Comparison of ENCODE assay signal across 23 cellular contexts in the genomic region with DNA sequence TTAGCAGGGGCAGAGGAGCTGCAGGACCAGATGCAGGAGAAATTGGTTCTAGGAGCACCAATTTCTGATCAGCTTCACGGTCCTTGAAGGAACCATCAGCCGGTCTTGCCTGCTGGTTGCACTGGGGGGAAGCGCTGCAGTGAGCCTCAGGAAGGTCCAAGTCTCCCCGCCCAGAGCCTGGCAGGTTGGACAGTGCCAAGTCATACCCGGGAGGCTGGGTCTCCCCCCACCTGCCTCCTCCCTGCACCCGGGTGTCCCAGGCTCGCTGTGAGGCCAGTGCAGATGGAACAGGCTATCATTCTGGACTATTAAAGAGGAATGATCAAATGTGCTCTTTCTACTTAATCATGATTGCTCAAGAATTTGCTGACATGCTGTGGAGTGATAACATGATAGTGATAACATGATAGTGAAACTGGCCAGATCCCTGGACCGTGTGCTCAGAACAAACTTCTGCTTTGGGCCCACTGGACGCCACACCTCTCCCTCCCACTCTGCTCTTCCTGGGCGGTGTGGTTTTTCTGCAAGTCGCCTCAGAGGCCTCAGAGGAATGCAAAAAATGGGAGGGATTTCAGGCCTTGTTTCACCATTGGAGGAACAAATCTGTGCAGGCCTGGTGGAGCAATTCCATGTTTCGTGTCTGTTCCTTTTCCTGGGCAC.
DNase-seq lines count a peak whose midpoint lies in the region; ATAC-seq, FAIRE-seq and TF ChIP-seq lines count a peak whose summit lies in the region.
"Had no signal": no experiment of that assay in that cellular context is flagged by ENCODE, and none has a peak within 500 bp of the region (broad histone marks: within the 10 kb centered on the region; RNA-seq: fewer than 3 reads in every experiment).

No MANE protein-coding gene starts in this region.

- no TSS peak for BruUV-seq in GM12878 (replicated peaks; lab: Mats Ljungman, UMichigan)

- SMC1A ChIA-PET in GM12878 (lab: Charles Lee; ENCODE audit: uncharacterized antibody, unreplicated experiment): interaction anchor here (1.0 kb wide), 1 partner anchor 12 kb away, joined by 3 read pairs; no protein-coding TSS in a partner anchor

- no peak overlapping the region for H3K27ac Mint-ChIP-seq in activated CD4-positive, alpha-beta memory T cell treated with anti-CD3 and anti-CD28 coated beads for 36 hours
- H3K27ac Mint-ChIP-seq: CD8-positive, alpha-beta memory T cell; IgD-negative memory B cell had no signal

- no peaks in the 10 kb centered on the region for H3K36me3 ChIP-seq in cardiac muscle cell
- no peaks in the 10 kb centered on the region for H3K36me3 ChIP-seq in GM12878 (ENCODE audit: control insufficient read depth in 2 of 2, insufficient read depth in 2 of 2, low read length in 1 of 2)
- no peaks in the 10 kb centered on the region for H3K36me3 ChIP-seq in tibial artery
- H3K36me3 ChIP-seq in tibial nerve: no peaks in the 10 kb centered on the region

- no peaks in the 10 kb centered on the region for H4K20me1 ChIP-seq in GM12878 (ENCODE audit: control insufficient read depth, insufficient read depth)

- H3K9me3 ChIP-seq in cardiac muscle cell (ENCODE audit: low read depth) (no peaks in the 10 kb centered on the region), GM12878 (replicated peaks; ENCODE audit: control insufficient read depth, insufficient read depth, low read length) (no peaks in the 10 kb centered on the region; the same call in 2 of the 3 replicates), tibial artery (peaks cover 0 to 6% (median 0%) of the 10 kb centered on the region in 3 donors), tibial nerve (peaks cover 0 to 10% (median 0%) of the 10 kb centered on the region in 4 donors)

- H3K4me2 ChIP-seq in GM12878 (ENCODE audit: control insufficient read depth, insufficient read depth): no peak overlapping the region
- H3K4me2 ChIP-seq: PC-9 had no signal

- H3K4me1 ChIP-seq in cardiac muscle cell (ENCODE audit: low read depth): peaks cover 18% of the 10 kb centered on the region
- H3K4me1 ChIP-seq in GM12878 (ENCODE audit: control insufficient read depth, insufficient read depth, low read length): no peaks in the 10 kb centered on the region
- H3K4me1 ChIP-seq in tibial artery: no peaks in the 10 kb centered on the region
- no peaks in the 10 kb centered on the region for H3K4me1 ChIP-seq in tibial nerve

- no peak for FAIRE-seq in GM12878 (lab: Jason Lieb, UNC)
- FAIRE-seq: D721Med, GM12892, H1 had no signal

- no peak overlapping the region for H3K27ac ChIP-seq in cardiac muscle cell
- H3K27ac ChIP-seq in GM12878 (ENCODE audit: control insufficient read depth, insufficient read depth): no peak overlapping the region
- H3K27ac ChIP-seq in tibial artery: no peak overlapping the region
- no peak overlapping the region for H3K27ac ChIP-seq in tibial nerve
- H3K27ac ChIP-seq: 22Rv1, PC-9 had no signal

- H2AFZ ChIP-seq in GM12878 (ENCODE audit: control insufficient read depth, low read depth, low read length): no peak overlapping the region
- H2AFZ ChIP-seq: PC-9 had no signal

- TF ChIP-seq POLR2A in GM12878 (IDR thresholded peaks at IDR 0.05; ENCODE audit: low read depth, low read length) (no peak), tibial nerve (IDR thresholded peaks at IDR 0.05) (no peak)

- no peaks in the 10 kb centered on the region for H3K4me1 Mint-ChIP-seq in activated CD4-positive, alpha-beta memory T cell treated with anti-CD3 and anti-CD28 coated beads for 36 hours (ENCODE audit: low read depth)
- H3K4me1 Mint-ChIP-seq: CD8-positive, alpha-beta memory T cell had no signal

- RAD21 ChIA-PET in GM12878 (lab: Charles Lee; ENCODE audit: unreplicated experiment): interaction anchor here (1.2 kb wide), 1 partner anchor 12 kb away, joined by 3 read pairs; no protein-coding TSS in a partner anchor

- WGBS in GM12878 (ENCODE audit: insufficient coverage, insufficient replicate concordance, low lambda C conversion rate, missing lambda C conversion rate): 26% methylated on average over 12 of the region's 12 CpGs
- 76 to 77% methylated on average over 10 to 12 of the region's 12 CpGs for WGBS in tibial nerve, 2 donors

- CTCF ChIA-PET in GM12878 (lab: Yijun Ruan, JAX): interaction anchor here (1.1 to 1.3 kb wide), 2 partner anchors 15 to 383 kb away, joined by 3 to 5 read pairs; no protein-coding TSS in a partner anchor
- CTCF ChIA-PET in activated CD4-positive, alpha-beta memory T cell treated with anti-CD3 and anti-CD28 coated beads for 36 hours (lab: Charles Lee): no interaction called here

- H3K36me3 Mint-ChIP-seq in activated CD4-positive, alpha-beta memory T cell treated with anti-CD3 and anti-CD28 coated beads for 36 hours: no peaks in the 10 kb centered on the region
- H3K36me3 Mint-ChIP-seq: CD8-positive, alpha-beta memory T cell; IgD-negative memory B cell had no signal

- in situ Hi-C loops in GM12878 (cut with MboI): no loop called here

- no peaks in the 10 kb centered on the region for H3K79me2 ChIP-seq in GM12878 (ENCODE audit: control insufficient read depth, insufficient read depth, low read length)

- POLR2A ChIA-PET in GM12878 (lab: Charles Lee): no interaction called here
- POLR2A ChIA-PET in activated CD4-positive, alpha-beta memory T cell treated with anti-CD3 and anti-CD28 coated beads for 36 hours (lab: Charles Lee): no interaction called here

- H3K27me3 Mint-ChIP-seq in activated CD4-positive, alpha-beta memory T cell treated with anti-CD3 and anti-CD28 coated beads for 36 hours: no peaks in the 10 kb centered on the region

- no peaks in the 10 kb centered on the region for H3K9me3 Mint-ChIP-seq in activated CD4-positive, alpha-beta memory T cell treated with anti-CD3 and anti-CD28 coated beads for 36 hours
- H3K9me3 Mint-ChIP-seq: CD8-positive, alpha-beta memory T cell had no signal

- ATAC-seq in Right ventricle myocardium inferior: no peak
- ATAC-seq in GM12878: peak; percentile 18; the same call in 2 of the 3 replicates
- ATAC-seq in GM21515 (IDR thresholded peaks at IDR 0.05; ENCODE audit: unreplicated experiment): no peak

- H3K27me3 ChIP-seq in cardiac muscle cell (no peaks in the 10 kb centered on the region), GM12878 (replicated peaks in 1 of 2; ENCODE audit: control insufficient read depth in 2 of 2, insufficient read depth in 2 of 2, low read length in 1 of 2) (peaks cover 0 to 7% of the 10 kb centered on the region in 2 experiments; a peak in 3 of 4 replicates), tibial artery (peaks cover 0 to 23% of the 10 kb centered on the region in 2 donors), tibial nerve (no peaks in the 10 kb centered on the region)

- no peak for TF ChIP-seq EP300 in GM12878 (IDR thresholded peaks at IDR 0.05; ENCODE audit: borderline replicate concordance in 1 of 2, control insufficient read depth in 1 of 2, low read depth in 2 of 2, low read length in 2 of 2)
- no peak for TF ChIP-seq EP300 in tibial nerve (IDR thresholded peaks at IDR 0.05)

- no peak overlapping the region for H3K9ac ChIP-seq in GM12878 (ENCODE audit: control insufficient read depth, insufficient read depth, low read length)

- peak; percentile 19 to 63 for DNase-seq in cardiac muscle cell (ENCODE audit: low read depth in 1 of 2, low spot score in 1 of 2)
- DNase-seq in Right ventricle myocardium inferior (ENCODE audit: missing footprints): no peak
- no peak for DNase-seq in GM12878 (ENCODE audit: low read depth, low spot score)
- peak; percentile 59 for DNase-seq in iris pigment epithelial cell (ENCODE audit: low read depth)
- DNase-seq in tibial artery: no peak
- no peak for DNase-seq in activated CD4-positive, alpha-beta memory T cell treated with anti-CD3 and anti-CD28 coated beads for 36 hours
- DNase-seq in tibial nerve (ENCODE audit: low spot score in 2 of 2): no peak
- DNase-seq: CD8-positive, alpha-beta memory T cell; DND-41; GDM1; Kasumi-1; NCI-H1417 treated with DMSO at 0.1 percent for 48 hours; NCI-H2029; NCI-H2171; NCI-H510A; NCI-H82; PC-9 had no signal

- TF ChIP-seq RAD21 in GM12878 (IDR thresholded peaks at IDR 0.05; ENCODE audit: insufficient read depth, low read depth, low read length): no peak

- intact Hi-C loops in Right ventricle myocardium inferior (cut with DNase I) (no loop called here), GM12878 (cut with micrococcal nuclease; ENCODE audit: unreplicated experiment) (no loop called here), tibial artery (cut with DNase I; ENCODE audit: low total_unique reads) (no loop called here)
- intact Hi-C loops in activated CD4-positive, alpha-beta memory T cell treated with anti-CD3 and anti-CD28 coated beads for 36 hours (cut with micrococcal nuclease): no loop called here

- no peak overlapping the region for H3K4me3 Mint-ChIP-seq in activated CD4-positive, alpha-beta memory T cell treated with anti-CD3 and anti-CD28 coated beads for 36 hours
- H3K4me3 Mint-ChIP-seq: CD8-positive, alpha-beta memory T cell; IgD-negative memory B cell had no signal

- H3K4me3 ChIP-seq in cardiac muscle cell (no peak overlapping the region), GM12878 (no peak overlapping the region), tibial artery (no peak overlapping the region), tibial nerve (no peak overlapping the region)
- H3K4me3 ChIP-seq: PC-9 had no signal

- no peak for TF ChIP-seq CTCF in cardiac muscle cell (IDR thresholded peaks at IDR 0.05; ENCODE audit: low read depth, low read length)
- no peak for TF ChIP-seq CTCF in GM12878 (IDR thresholded peaks at IDR 0.05 in 2 of 3, conservative IDR thresholded peaks at IDR 0.05 in 1 of 3; ENCODE audit: control insufficient read depth in 2 of 3, extremely low read depth in 1 of 3, insufficient read depth in 1 of 3, low read depth in 3 of 3, low read length in 3 of 3)
- no peak for TF ChIP-seq CTCF in tibial artery (IDR thresholded peaks at IDR 0.05)
- TF ChIP-seq CTCF in tibial nerve (IDR thresholded peaks at IDR 0.05): no peak

TF ChIP-seq in GM12878, 131 proteins besides CTCF, POLR2A, EP300 and RAD21:
- TF ChIP-seq, protein P1, sequence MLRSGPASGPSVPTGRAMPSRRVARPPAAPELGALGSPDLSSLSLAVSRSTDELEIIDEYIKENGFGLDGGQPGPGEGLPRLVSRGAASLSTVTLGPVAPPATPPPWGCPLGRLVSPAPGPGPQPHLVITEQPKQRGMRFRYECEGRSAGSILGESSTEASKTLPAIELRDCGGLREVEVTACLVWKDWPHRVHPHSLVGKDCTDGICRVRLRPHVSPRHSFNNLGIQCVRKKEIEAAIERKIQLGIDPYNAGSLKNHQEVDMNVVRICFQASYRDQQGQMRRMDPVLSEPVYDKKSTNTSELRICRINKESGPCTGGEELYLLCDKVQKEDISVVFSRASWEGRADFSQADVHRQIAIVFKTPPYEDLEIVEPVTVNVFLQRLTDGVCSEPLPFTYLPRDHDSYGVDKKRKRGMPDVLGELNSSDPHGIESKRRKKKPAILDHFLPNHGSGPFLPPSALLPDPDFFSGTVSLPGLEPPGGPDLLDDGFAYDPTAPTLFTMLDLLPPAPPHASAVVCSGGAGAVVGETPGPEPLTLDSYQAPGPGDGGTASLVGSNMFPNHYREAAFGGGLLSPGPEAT (IDR thresholded peaks at IDR 0.05; ENCODE audit: low read depth): no peak
- no peak for TF ChIP-seq CHD2 (IDR thresholded peaks at IDR 0.05; ENCODE audit: borderline replicate concordance, low read depth, low read length)

Comparison
In these comparisons a context has a peak if more than half of its experiments do, and no peak if none do; other contexts are left out.
1. DNase-seq: peak in cardiac muscle cell (2 of 2) and iris pigment epithelial cell (single experiment); none in Right ventricle myocardium inferior (single experiment), GM12878 (single experiment), tibial artery (0 of 2), activated CD4-positive, alpha-beta memory T cell treated with anti-CD3 and anti-CD28 coated beads for 36 hours (single experiment) and tibial nerve (0 of 2).